ENCODE assay signal across 15 cellular contexts in the genomic region with DNA sequence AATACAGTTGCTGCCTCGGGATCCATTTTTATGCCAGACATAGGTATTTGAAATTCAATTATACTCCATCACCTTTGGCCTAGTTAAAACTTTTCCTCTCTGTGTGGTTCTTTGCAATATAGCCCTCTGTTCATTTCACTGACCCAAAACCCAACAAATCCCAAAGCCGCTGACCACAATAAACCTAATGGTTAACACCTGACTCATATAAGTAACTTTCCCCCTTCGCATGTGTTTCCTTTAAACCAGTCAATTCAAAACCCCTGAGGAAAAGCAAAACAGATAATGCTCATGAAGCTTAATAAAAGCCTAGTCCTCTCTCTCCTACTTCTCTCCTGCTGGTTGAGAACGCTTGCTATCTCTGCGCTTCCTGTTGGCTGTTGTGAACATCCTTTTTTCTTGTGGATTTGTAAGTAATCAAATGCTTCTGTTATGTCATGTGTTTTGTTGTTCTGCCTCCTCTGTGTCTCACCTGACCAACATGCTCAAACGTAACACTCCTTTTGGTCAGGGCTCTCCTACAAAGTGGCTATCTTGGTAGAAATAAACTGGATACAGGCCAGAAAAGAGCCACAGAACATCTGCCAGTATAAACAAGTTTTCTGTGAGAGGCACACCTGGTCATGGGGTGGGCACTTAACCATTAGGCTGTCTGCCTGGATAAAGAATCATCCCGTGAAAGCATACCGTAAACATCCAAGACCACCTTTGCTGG.
DNase-seq lines count a peak whose midpoint lies in the region; ATAC-seq lines count a peak whose summit lies in the region.
"Had no signal": no experiment of that assay in that cellular context is flagged by ENCODE, and none has a peak within 500 bp of the region (broad histone marks: within the 10 kb centered on the region; RNA-seq: fewer than 3 reads in every experiment).

No MANE protein-coding gene starts in this region.

- no peak overlapping the region for H2BK15ac ChIP-seq in mesenchymal stem cell (ENCODE audit: low read depth, poor library complexity, severe bottlenecking)

- H3K9ac ChIP-seq in adipocyte (ENCODE audit: low read length) (no peak overlapping the region), mesenchymal stem cell (ENCODE audit: low read length) (no peak overlapping the region)

- WGBS in mesenchymal stem cell: 85% methylated on average over 6 of the region's 8 CpGs

- H3K36me3 ChIP-seq in adipocyte (ENCODE audit: control insufficient read depth, insufficient read depth, low read length, severe bottlenecking) (no peaks in the 10 kb centered on the region), mesenchymal stem cell (ENCODE audit: control insufficient read depth in 1 of 2, insufficient read depth in 2 of 2, low read depth in 1 of 2, low read length in 2 of 2) (no peaks in the 10 kb centered on the region)
- H3K36me3 ChIP-seq: stomach had no signal

- no peaks in the 10 kb centered on the region for H3K79me1 ChIP-seq in mesenchymal stem cell (replicated peaks; ENCODE audit: low read length, poor library complexity, severe bottlenecking)

- ATAC-seq in GM18870 (IDR thresholded peaks at IDR 0.05; ENCODE audit: unreplicated experiment) (no peak), HG02885 (IDR thresholded peaks at IDR 0.05; ENCODE audit: poor library complexity, unreplicated experiment) (no peak), HG02642 (IDR thresholded peaks at IDR 0.05; ENCODE audit: poor library complexity, unreplicated experiment) (no peak), Right ventricle myocardium superior (ENCODE audit: poor library complexity) (no peak)
- ATAC-seq: activated CD8-positive, alpha-beta T cell treated with anti-CD3 and anti-CD28 coated beads, Interleukin-2, amount 10 ng/mL, durations not matched to agents 7 days and 5 days had no signal

- intact Hi-C loops in Right ventricle myocardium superior (cut with DNase I): no loop called here

- no peaks in the 10 kb centered on the region for H3K9me3 ChIP-seq in adipocyte (ENCODE audit: control insufficient read depth, low read length)
- no peaks in the 10 kb centered on the region for H3K9me3 ChIP-seq in mesenchymal stem cell (ENCODE audit: control insufficient read depth, low read length)
- H3K9me3 ChIP-seq: stomach had no signal

- no peak overlapping the region for H4K91ac ChIP-seq in mesenchymal stem cell (ENCODE audit: low read length)

- no peak overlapping the region for H2BK120ac ChIP-seq in mesenchymal stem cell (ENCODE audit: low read depth, low read length)

- H3K27ac ChIP-seq in mesenchymal stem cell (ENCODE audit: low read length, poor library complexity, severe bottlenecking): peak overlapping the region; percentile 92
- H3K27ac ChIP-seq: RWPE1, stomach had no signal

- no peak overlapping the region for H3K14ac ChIP-seq in mesenchymal stem cell (ENCODE audit: low read length in 2 of 2)

- H4K8ac ChIP-seq in mesenchymal stem cell (ENCODE audit: low read length): peak overlapping the region; percentile 9

- H2BK12ac ChIP-seq in mesenchymal stem cell (ENCODE audit: low read length in 2 of 2): peak overlapping the region in 1 of 2 experiments; percentile 63

- H2AFZ ChIP-seq in mesenchymal stem cell (ENCODE audit: low read depth, low read length): no peak overlapping the region

- peak overlapping the region; percentile 49 for H3K4me2 ChIP-seq in mesenchymal stem cell (ENCODE audit: low read length, poor library complexity, severe bottlenecking)

- H3K23ac ChIP-seq in mesenchymal stem cell (ENCODE audit: low read length in 2 of 2): no peak overlapping the region

- H2BK5ac ChIP-seq in mesenchymal stem cell (ENCODE audit: low read depth, low read length, poor library complexity, severe bottlenecking): peak overlapping the region; percentile 74

- H3K27me3 ChIP-seq in adipocyte (replicated peaks; ENCODE audit: control insufficient read depth, insufficient read depth, low read length) (no peaks in the 10 kb centered on the region), mesenchymal stem cell (ENCODE audit: control insufficient read depth in 1 of 2, insufficient read depth in 1 of 2, low read length in 2 of 2) (no peaks in the 10 kb centered on the region)
- H3K27me3 ChIP-seq: stomach had no signal

- DNase-seq in DMS53 (lab: John Stamatoyannopoulos, UW): peak; percentile 64
- DNase-seq in NCI-H1105 (lab: John Stamatoyannopoulos, UW): peak; percentile 58
- peak; percentile 34 for DNase-seq in adipocyte (ENCODE audit: low read depth)
- DNase-seq in mesenchymal stem cell: peak; percentile 12
- DNase-seq in Right ventricle myocardium superior: no peak
- DNase-seq: activated CD8-positive, alpha-beta T cell treated with anti-CD3 and anti-CD28 coated beads, Interleukin-2, amount 10 ng/mL, durations not matched to agents 7 days and 5 days; activated effector memory CD4-positive, alpha-beta T cell treated with anti-CD3 and anti-CD28 coated beads, Interleukin-2, amount 50 U/mL, for 16 hours; GDM1; hypothalamus; KG1; stomach had no signal

- peaks cover 25% of the 10 kb centered on the region for H3K4me1 ChIP-seq in adipocyte (ENCODE audit: control insufficient read depth, insufficient read depth, low read length)
- H3K4me1 ChIP-seq in mesenchymal stem cell (ENCODE audit: control insufficient read depth, insufficient read depth, low read depth, low read length): peaks cover 4% of the 10 kb centered on the region

- peak overlapping the region; percentile 81 for H2AK5ac ChIP-seq in mesenchymal stem cell (ENCODE audit: low read length, severe bottlenecking)

- H3K18ac ChIP-seq in mesenchymal stem cell (ENCODE audit: low read depth in 1 of 2, low read length in 2 of 2): no peak overlapping the region

- H3K4me3 ChIP-seq in adipocyte (ENCODE audit: low read length) (no peak overlapping the region), mesenchymal stem cell (ENCODE audit: insufficient read depth in 1 of 2, low read depth in 1 of 2, low read length in 2 of 2) (no peak overlapping the region)
- H3K4me3 ChIP-seq: stomach had no signal

- H3K4ac ChIP-seq in mesenchymal stem cell (ENCODE audit: low read depth in 1 of 2, low read length in 2 of 2): peak overlapping the region in 1 of 2 experiments; percentile 15
